Comparison of ENCODE assay signal across 1 cellular context in genomic region chr16:11550651-11551498, GRCh38.
A peak's percentile ranks its signal among the peaks of the same experiment; 100 is the strongest.
TF ChIP-seq lines count a peak whose summit lies in the region.

No MANE protein-coding gene starts in this region.

TF ChIP-seq in HepG2, 621 proteins besides CTCF, POLR2A, EP300 and RAD21:
- TF ChIP-seq, protein P1, sequence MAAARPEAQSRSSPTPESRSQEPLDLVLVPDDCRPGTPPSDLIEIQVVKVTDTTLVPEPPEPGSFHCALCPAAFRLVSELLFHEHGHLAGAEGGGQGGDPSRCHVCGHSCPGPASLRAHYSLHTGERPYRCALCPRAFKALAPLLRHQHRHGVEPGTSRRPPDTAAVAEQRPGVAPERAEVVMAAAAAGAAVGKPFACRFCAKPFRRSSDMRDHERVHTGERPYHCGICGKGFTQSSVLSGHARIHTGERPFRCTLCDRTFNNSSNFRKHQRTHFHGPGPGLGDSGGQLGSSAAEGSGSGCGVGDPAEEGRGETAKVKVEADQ (CRISPR knock-in tag; IDR thresholded peaks at IDR 0.05; ENCODE audit: borderline replicate concordance), result no peak
- peak; percentile 93 for TF ChIP-seq ZNF768 (CRISPR knock-in tag; IDR thresholded peaks at IDR 0.05)
